Comparison of ENCODE assay signal across 1 cellular context in genomic region chr16:89054261-89054661, GRCh38.
TF ChIP-seq lines count a peak whose summit lies in the region.

No MANE protein-coding gene starts in this region.

TF ChIP-seq in GM23338, 12 proteins besides CTCF, POLR2A, EP300 and RAD21 (continued from another document):
- no peak for TF ChIP-seq ZNF462 (CRISPR knock-in tag; IDR thresholded peaks at IDR 0.05)
- TF ChIP-seq ZNF331 (CRISPR knock-in tag; IDR thresholded peaks at IDR 0.05; ENCODE audit: low read depth) = no peak
- no peak for TF ChIP-seq NANOG (IDR thresholded peaks at IDR 0.05; ENCODE audit: borderline replicate concordance)
- TF ChIP-seq JUNB (IDR thresholded peaks at IDR 0.05; ENCODE audit: unreplicated experiment) = no peak
- no peak for TF ChIP-seq EZH2 (IDR thresholded peaks at IDR 0.05; ENCODE audit: low read depth, unreplicated experiment)
- TF ChIP-seq POLR2AphosphoS5 (IDR thresholded peaks at IDR 0.05; ENCODE audit: low read depth) = no peak
- TF ChIP-seq REST (IDR thresholded peaks at IDR 0.05; ENCODE audit: unreplicated experiment) = no peak
- no peak for TF ChIP-seq CREB1 (CRISPR knock-in tag; IDR thresholded peaks at IDR 0.05; ENCODE audit: low read depth)
- TF ChIP-seq ETS1 (IDR thresholded peaks at IDR 0.05) = no peak
